1 cellular context compared by ENCODE assay signal in the genomic region with DNA sequence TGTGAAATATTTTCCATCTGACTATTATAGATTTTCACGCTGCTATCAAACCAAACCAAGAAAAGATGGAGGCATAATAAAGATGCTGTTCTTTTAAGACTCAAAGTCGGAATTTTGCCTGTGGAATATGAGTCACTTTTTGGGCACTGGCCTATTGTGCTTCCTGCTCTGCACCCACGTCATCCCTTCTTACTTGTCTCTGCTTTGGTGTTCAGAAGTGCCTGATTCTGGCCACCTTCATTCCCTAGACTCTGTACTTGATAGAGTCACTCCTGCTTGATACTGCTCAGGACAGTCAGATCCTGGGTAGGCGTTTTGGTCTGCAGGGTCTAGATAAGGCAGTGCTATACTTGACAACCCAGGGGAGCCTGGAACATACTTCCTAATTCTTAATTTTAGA.
TF ChIP-seq lines count a peak whose summit lies in the region.

No MANE protein-coding gene starts in this region.

TF ChIP-seq in WTC11, 78 proteins besides CTCF, POLR2A, EP300 and RAD21 (continued from another document):
- TF ChIP-seq, protein P1, sequence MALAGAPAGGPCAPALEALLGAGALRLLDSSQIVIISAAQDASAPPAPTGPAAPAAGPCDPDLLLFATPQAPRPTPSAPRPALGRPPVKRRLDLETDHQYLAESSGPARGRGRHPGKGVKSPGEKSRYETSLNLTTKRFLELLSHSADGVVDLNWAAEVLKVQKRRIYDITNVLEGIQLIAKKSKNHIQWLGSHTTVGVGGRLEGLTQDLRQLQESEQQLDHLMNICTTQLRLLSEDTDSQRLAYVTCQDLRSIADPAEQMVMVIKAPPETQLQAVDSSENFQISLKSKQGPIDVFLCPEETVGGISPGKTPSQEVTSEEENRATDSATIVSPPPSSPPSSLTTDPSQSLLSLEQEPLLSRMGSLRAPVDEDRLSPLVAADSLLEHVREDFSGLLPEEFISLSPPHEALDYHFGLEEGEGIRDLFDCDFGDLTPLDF (CRISPR knock-in tag; IDR thresholded peaks at IDR 0.05): no peak
- TF ChIP-seq AR (CRISPR knock-in tag; IDR thresholded peaks at IDR 0.05): no peak
- TF ChIP-seq, protein P2, sequence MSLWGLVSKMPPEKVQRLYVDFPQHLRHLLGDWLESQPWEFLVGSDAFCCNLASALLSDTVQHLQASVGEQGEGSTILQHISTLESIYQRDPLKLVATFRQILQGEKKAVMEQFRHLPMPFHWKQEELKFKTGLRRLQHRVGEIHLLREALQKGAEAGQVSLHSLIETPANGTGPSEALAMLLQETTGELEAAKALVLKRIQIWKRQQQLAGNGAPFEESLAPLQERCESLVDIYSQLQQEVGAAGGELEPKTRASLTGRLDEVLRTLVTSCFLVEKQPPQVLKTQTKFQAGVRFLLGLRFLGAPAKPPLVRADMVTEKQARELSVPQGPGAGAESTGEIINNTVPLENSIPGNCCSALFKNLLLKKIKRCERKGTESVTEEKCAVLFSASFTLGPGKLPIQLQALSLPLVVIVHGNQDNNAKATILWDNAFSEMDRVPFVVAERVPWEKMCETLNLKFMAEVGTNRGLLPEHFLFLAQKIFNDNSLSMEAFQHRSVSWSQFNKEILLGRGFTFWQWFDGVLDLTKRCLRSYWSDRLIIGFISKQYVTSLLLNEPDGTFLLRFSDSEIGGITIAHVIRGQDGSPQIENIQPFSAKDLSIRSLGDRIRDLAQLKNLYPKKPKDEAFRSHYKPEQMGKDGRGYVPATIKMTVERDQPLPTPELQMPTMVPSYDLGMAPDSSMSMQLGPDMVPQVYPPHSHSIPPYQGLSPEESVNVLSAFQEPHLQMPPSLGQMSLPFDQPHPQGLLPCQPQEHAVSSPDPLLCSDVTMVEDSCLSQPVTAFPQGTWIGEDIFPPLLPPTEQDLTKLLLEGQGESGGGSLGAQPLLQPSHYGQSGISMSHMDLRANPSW (CRISPR knock-in tag; conservative IDR thresholded peaks at IDR 0.05; ENCODE audit: low read depth): no peak
TF ChIP-seq in WTC11: peak in this region for 0.
